ENCODE assay signal across 8 cellular contexts in the genomic region with DNA sequence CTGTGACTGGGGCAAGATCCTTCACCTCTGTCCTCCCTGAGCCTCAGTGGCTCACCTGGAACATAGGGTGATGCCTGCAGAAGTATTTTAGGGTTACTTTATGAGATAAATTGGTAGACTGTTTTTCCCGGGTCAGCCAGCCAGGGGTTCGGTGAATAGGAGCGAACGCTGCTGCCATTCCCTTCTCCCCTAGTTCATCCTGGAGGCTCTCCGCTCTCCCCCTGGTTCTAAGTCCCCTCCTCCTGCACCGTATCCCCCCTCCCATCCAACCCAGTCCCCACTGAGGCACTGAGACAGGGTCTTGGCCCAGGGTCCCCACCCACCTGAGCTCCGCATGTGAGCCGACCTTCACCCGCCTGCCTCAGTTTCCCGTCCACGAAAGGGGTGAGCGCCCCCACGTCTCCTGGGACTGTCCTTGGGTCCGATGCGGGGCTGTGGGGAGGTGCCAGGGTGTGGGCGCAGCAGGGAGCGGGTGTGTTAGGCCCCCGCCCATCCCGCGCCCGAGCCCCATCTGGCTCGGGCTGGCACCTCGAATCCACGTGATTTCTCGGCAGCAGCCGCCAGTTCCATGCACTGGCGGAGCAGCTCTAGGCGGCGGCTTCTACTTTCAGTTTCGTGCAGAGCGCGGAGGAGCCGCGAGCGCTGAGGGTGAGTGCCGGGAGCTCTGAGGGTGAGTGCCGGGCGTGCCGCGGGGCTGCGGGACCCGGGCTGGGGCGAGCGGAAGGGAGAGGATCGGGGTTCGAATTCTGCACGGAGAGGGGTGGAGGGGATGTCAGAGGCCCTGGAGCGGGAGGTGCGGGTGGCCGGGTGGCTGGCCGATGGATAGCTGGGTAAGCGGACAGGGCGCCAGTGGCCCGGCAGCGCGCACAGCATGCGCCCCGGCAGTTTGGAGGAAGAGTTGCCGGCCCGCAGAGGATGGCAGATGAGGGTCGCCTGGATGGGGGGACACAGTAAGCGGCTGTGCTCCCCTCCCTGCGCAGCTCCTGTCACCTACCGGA. TPM values are rescaled to one million over a fixed set of nuclear protein-coding genes. Genes with fewer than 3 reads are reported as not detected.
A peak's percentile ranks its signal among the peaks of the same experiment; 100 is the strongest.
DNase-seq lines count a peak whose midpoint lies in the region; ATAC-seq and TF ChIP-seq lines count a peak whose summit lies in the region.

A gene with protein sequence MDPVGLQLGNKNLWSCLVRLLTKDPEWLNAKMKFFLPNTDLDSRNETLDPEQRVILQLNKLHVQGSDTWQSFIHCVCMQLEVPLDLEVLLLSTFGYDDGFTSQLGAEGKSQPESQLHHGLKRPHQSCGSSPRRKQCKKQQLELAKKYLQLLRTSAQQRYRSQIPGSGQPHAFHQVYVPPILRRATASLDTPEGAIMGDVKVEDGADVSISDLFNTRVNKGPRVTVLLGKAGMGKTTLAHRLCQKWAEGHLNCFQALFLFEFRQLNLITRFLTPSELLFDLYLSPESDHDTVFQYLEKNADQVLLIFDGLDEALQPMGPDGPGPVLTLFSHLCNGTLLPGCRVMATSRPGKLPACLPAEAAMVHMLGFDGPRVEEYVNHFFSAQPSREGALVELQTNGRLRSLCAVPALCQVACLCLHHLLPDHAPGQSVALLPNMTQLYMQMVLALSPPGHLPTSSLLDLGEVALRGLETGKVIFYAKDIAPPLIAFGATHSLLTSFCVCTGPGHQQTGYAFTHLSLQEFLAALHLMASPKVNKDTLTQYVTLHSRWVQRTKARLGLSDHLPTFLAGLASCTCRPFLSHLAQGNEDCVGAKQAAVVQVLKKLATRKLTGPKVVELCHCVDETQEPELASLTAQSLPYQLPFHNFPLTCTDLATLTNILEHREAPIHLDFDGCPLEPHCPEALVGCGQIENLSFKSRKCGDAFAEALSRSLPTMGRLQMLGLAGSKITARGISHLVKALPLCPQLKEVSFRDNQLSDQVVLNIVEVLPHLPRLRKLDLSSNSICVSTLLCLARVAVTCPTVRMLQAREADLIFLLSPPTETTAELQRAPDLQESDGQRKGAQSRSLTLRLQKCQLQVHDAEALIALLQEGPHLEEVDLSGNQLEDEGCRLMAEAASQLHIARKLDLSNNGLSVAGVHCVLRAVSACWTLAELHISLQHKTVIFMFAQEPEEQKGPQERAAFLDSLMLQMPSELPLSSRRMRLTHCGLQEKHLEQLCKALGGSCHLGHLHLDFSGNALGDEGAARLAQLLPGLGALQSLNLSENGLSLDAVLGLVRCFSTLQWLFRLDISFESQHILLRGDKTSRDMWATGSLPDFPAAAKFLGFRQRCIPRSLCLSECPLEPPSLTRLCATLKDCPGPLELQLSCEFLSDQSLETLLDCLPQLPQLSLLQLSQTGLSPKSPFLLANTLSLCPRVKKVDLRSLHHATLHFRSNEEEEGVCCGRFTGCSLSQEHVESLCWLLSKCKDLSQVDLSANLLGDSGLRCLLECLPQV (N-terminal part only) (plus strand): TSS at position 610 of the 998 bp plus-strand sequence. CDS start 31,156 bp downstream, outside the sequence.

- H3K27ac ChIP-seq in colonic mucosa: peak within 1 kb of the TSS; percentile 88

- peak within 1 kb of the TSS; percentile 75 to 94 for H3K9ac ChIP-seq in colonic mucosa (ENCODE audit: low read depth in 2 of 2, low read length in 2 of 2)

- DNase-seq in ACHN: peak; percentile 92
- peak; percentile 29 for DNase-seq in NCI-H510A treated with DMSO at 0.1 percent for 48 hours (lab: John Stamatoyannopoulos, UW)
- DNase-seq in activated CD4-positive, alpha-beta T cell treated with anti-CD3 and anti-CD28 coated beads, Interleukin-2, amount 10 ng/mL, durations not matched to agents 24 days and 14 days: peak; percentile 98
- peak; percentile 94 for DNase-seq in colonic mucosa
- DNase-seq in left lobe of liver (ENCODE audit: low spot score): peak; percentile 88
- DNase-seq in stimulated activated CD4-positive, alpha-beta T cell treated with anti-CD3 and anti-CD28 coated beads, Interleukin-2, amount 100 ng/mL, for 24 hours: peak; percentile 92 to 94

- no peaks in the 10 kb centered on the region for H3K27me3 ChIP-seq in colonic mucosa

- H3K4me3 Mint-ChIP-seq in activated CD4-positive, alpha-beta T cell treated with anti-CD3 and anti-CD28 coated beads, Interleukin-2, amount 10 ng/mL, durations not matched to agents 24 days and 14 days: peak within 1 kb of the TSS; percentile 97

- no peaks in the 10 kb centered on the region for H3K27me3 Mint-ChIP-seq in activated CD4-positive, alpha-beta T cell treated with anti-CD3 and anti-CD28 coated beads, Interleukin-2, amount 10 ng/mL, durations not matched to agents 24 days and 14 days

- in situ Hi-C loops in ACHN (cut with HindIII; ENCODE audit: low pct_ligation_motif_present, low pct_unique_long_range_greater_than_20kb, low sequenced_read_pairs): no loop called here

- peak; percentile 65 for ATAC-seq in GM18861 (IDR thresholded peaks at IDR 0.05; ENCODE audit: unreplicated experiment)
- ATAC-seq in HG03097 (IDR thresholded peaks at IDR 0.05; ENCODE audit: low FRiP score, unreplicated experiment): peak; percentile 71
- peak; percentile 94 for ATAC-seq in left lobe of liver

- no peaks in the 10 kb centered on the region for H3K9me3 Mint-ChIP-seq in activated CD4-positive, alpha-beta T cell treated with anti-CD3 and anti-CD28 coated beads, Interleukin-2, amount 10 ng/mL, durations not matched to agents 24 days and 14 days

- H3K4me3 ChIP-seq in colonic mucosa: peak within 1 kb of the TSS; percentile 59

- H3K4me1 ChIP-seq in colonic mucosa: peaks cover 33% of the 10 kb centered on the region

- peaks cover 71% of the 10 kb centered on the region for H3K36me3 Mint-ChIP-seq in activated CD4-positive, alpha-beta T cell treated with anti-CD3 and anti-CD28 coated beads, Interleukin-2, amount 10 ng/mL, durations not matched to agents 24 days and 14 days (ENCODE audit: low read depth)

- H3K27ac Mint-ChIP-seq in activated CD4-positive, alpha-beta T cell treated with anti-CD3 and anti-CD28 coated beads, Interleukin-2, amount 10 ng/mL, durations not matched to agents 24 days and 14 days: peak within 1 kb of the TSS; percentile 99

- no peak for TF ChIP-seq CTCF in colonic mucosa (IDR thresholded peaks at IDR 0.05)

- H3K4me1 Mint-ChIP-seq in activated CD4-positive, alpha-beta T cell treated with anti-CD3 and anti-CD28 coated beads, Interleukin-2, amount 10 ng/mL, durations not matched to agents 24 days and 14 days: peaks cover 74% of the 10 kb centered on the region

- intact Hi-C loops in activated CD4-positive, alpha-beta T cell treated with anti-CD3 and anti-CD28 coated beads, Interleukin-2, amount 10 ng/mL, durations not matched to agents 24 days and 14 days (cut with micrococcal nuclease): loop anchor here (1.0 kb wide), 3 partner anchors 25 to 53 kb away; no protein-coding TSS in a partner anchor
- intact Hi-C loops in colonic mucosa (cut with DNase I): no loop called here

- no peaks in the 10 kb centered on the region for H3K9me3 ChIP-seq in colonic mucosa

- H3K36me3 ChIP-seq in colonic mucosa: no peaks in the 10 kb centered on the region

RNA-seq across cellular contexts. Expression of the gene that starts here (rescaled TPM):
- total RNA-seq in activated CD4-positive, alpha-beta T cell treated with anti-CD3 and anti-CD28 coated beads, Interleukin-2, amount 10 ng/mL, durations not matched to agents 24 days and 14 days: 208 and 214 TPM in 2 replicates
- total RNA-seq in colonic mucosa: 10 to 100 TPM; 78.1 to 79.7 TPM
- total RNA-seq in left lobe of liver: 6.4 TPM

Comparison
In these comparisons a context has a peak if more than half of its experiments do, and no peak if none do; other contexts are left out.
1. Peak in every context shown above with its lines: DNase-seq, ATAC-seq, H3K4me3 ChIP-seq and H3K27ac ChIP-seq.
2. RNA of the gene that starts here (total RNA-seq): 208 to 214 TPM in activated CD4-positive, alpha-beta T cell treated with anti-CD3 and anti-CD28 coated beads, Interleukin-2, amount 10 ng/mL, durations not matched to agents 24 days and 14 days and 78.1 to 79.7 TPM in colonic mucosa; 6.4 TPM in left lobe of liver (single experiment); every median in the first group is over 10 times any median in the second.
3. DNase-seq: peak in every context shown above with its lines; median percentile 98 in activated CD4-positive, alpha-beta T cell treated with anti-CD3 and anti-CD28 coated beads, Interleukin-2, amount 10 ng/mL, durations not matched to agents 24 days and 14 days; 94 in colonic mucosa; 93 in stimulated activated CD4-positive, alpha-beta T cell treated with anti-CD3 and anti-CD28 coated beads, Interleukin-2, amount 100 ng/mL, for 24 hours; 92 in ACHN; 88 in left lobe of liver; 29 in NCI-H510A treated with DMSO at 0.1 percent for 48 hours.